24 cellular contexts compared by ENCODE assay signal in genomic region chr6:134622382-134623173, GRCh38.
A peak's percentile ranks its signal among the peaks of the same experiment; 100 is the strongest.
DNase-seq lines count a peak whose midpoint lies in the region; ATAC-seq and TF ChIP-seq lines count a peak whose summit lies in the region.
"Had no signal": no experiment of that assay in that cellular context is flagged by ENCODE, and none has a peak within 500 bp of the region (broad histone marks: within the 10 kb centered on the region; RNA-seq: fewer than 3 reads in every experiment).

No MANE protein-coding gene starts in this region.

- no peaks in the 10 kb centered on the region for H3F3A ChIP-seq in PC-9 (ENCODE audit: insufficient read depth, low read depth)

- no peak overlapping the region for H2BK5ac ChIP-seq in neuronal stem cell (ENCODE audit: low read length)

- no peaks in the 10 kb centered on the region for H3K9me2 ChIP-seq in PC-9 (ENCODE audit: insufficient read depth)

- H3K9me3 ChIP-seq in PC-9 (ENCODE audit: insufficient read depth, low read depth) (no peaks in the 10 kb centered on the region), neuronal stem cell (replicated peaks in 1 of 2; ENCODE audit: control insufficient read depth in 2 of 2, insufficient read depth in 1 of 2, low read depth in 1 of 2, low read length in 2 of 2) (no peaks in the 10 kb centered on the region)
- H3K9me3 ChIP-seq: ascending aorta, thoracic aorta, uterus had no signal

- no peaks in the 10 kb centered on the region for H4K20me1 ChIP-seq in PC-9 (ENCODE audit: insufficient read depth)

- peak; percentile 38 for DNase-seq in D341Med (ENCODE audit: low spot score)
- DNase-seq in PC-9, result no peak
- DNase-seq in caudate nucleus (lab: John Stamatoyannopoulos, UW), result no peak
- DNase-seq in neuronal stem cell (ENCODE audit: low spot score), result no peak
- no peak for DNase-seq in GM20000 (ENCODE audit: low spot score)
- DNase-seq in NCI-H2081 (lab: John Stamatoyannopoulos, UW), result no peak
- DNase-seq in activated naive CD4-positive, alpha-beta T cell treated with anti-CD3 and anti-CD28 coated beads, Interleukin-2, amount 50 U/mL, for 16 hours, result no peak
- DNase-seq: activated CD4-positive, alpha-beta T cell treated with anti-CD3 and anti-CD28 coated beads for 36 hours; activated effector memory CD4-positive, alpha-beta T cell treated with Interleukin-2 at 50 U/mL for 16 hours; activated naive CD8-positive, alpha-beta T cell treated with anti-CD3 and anti-CD28 coated beads, Interleukin-2, amount 10 ng/mL, durations not matched to agents 7 days and 5 days; activated T-cell treated with anti-CD3 and anti-CD28 coated beads for 4 hours; CD8-positive, alpha-beta memory T cell; cerebellar nuclear complex; NCI-H1105; NCI-H187 treated with DMSO at 0.1 percent for 48 hours; NCI-H345; NCI-H774; stimulated activated naive CD4-positive, alpha-beta T cell; T-helper 17 cell; uterus had no signal

- POLR2A ChIA-PET in PC-9 (lab: Charles Lee; ENCODE audit: unreplicated experiment), result interaction anchor here (0.7 kb wide), 1 partner anchor 366 kb away, joined by 5 read pairs; no protein-coding TSS in a partner anchor

- no peak overlapping the region for H2BK12ac ChIP-seq in neuronal stem cell (ENCODE audit: low read length)

- CTCF ChIA-PET in PC-9 (lab: Charles Lee), result no interaction called here

- H2AK5ac ChIP-seq in neuronal stem cell (ENCODE audit: low read depth, low read length), result no peak overlapping the region

- no peak overlapping the region for H3K27ac ChIP-seq in PC-9
- peak overlapping the region; percentile 5 for H3K27ac ChIP-seq in caudate nucleus (ENCODE audit: low read depth, low read length)
- H3K27ac ChIP-seq in neuronal stem cell (replicated peaks; ENCODE audit: low read length), result no peak overlapping the region
- H3K27ac ChIP-seq: ascending aorta, thoracic aorta, uterus had no signal

- no peaks in the 10 kb centered on the region for H3K79me2 ChIP-seq in PC-9 (ENCODE audit: low read depth)

- H3K4me1 ChIP-seq in PC-9 (replicated peaks; ENCODE audit: insufficient read depth), result peaks cover 11% of the 10 kb centered on the region
- peaks cover 2 to 4% of the 10 kb centered on the region in 2 donors for H3K4me1 ChIP-seq in neuronal stem cell (ENCODE audit: control insufficient read depth in 2 of 2, insufficient read depth in 1 of 2, low read depth in 1 of 2, low read length in 2 of 2)
- H3K4me1 ChIP-seq: ascending aorta, uterus had no signal

- H3K4ac ChIP-seq in neuronal stem cell (ENCODE audit: low read length), result no peak overlapping the region

- no peaks in the 10 kb centered on the region for H3K27me3 ChIP-seq in PC-9 (ENCODE audit: insufficient read depth, low read depth)
- peaks cover 0 to 3% (median 0%) of the 10 kb centered on the region in 3 experiments for H3K27me3 ChIP-seq in neuronal stem cell (ENCODE audit: control insufficient read depth in 3 of 3, insufficient read depth in 3 of 3, low read depth in 1 of 3, low read length in 3 of 3)
- H3K27me3 ChIP-seq: ascending aorta, uterus had no signal

- H2AFZ ChIP-seq in PC-9 (no peak overlapping the region), neuronal stem cell (ENCODE audit: low read length) (peak overlapping the region; percentile 40)

- BruUV-seq in PC-9 (replicated peaks; lab: Mats Ljungman, UMichigan), result no TSS peak

- H3K79me1 ChIP-seq in neuronal stem cell (ENCODE audit: low read depth, low read length), result no peaks in the 10 kb centered on the region

- intact Hi-C loops in PC-9 (cut with micrococcal nuclease; ENCODE audit: unreplicated experiment), result no loop called here

- H3K4me3 ChIP-seq in PC-9 (no peak overlapping the region), neuronal stem cell (ENCODE audit: low read length in 2 of 2) (no peak overlapping the region)
- H3K4me3 ChIP-seq: ascending aorta, thoracic aorta, uterus had no signal

- no peak overlapping the region for H3K18ac ChIP-seq in neuronal stem cell (ENCODE audit: low read length)

- H2BK15ac ChIP-seq in neuronal stem cell (ENCODE audit: low read length), result no peak overlapping the region

- H2BK120ac ChIP-seq in neuronal stem cell (ENCODE audit: low read depth, low read length), result no peak overlapping the region

- H3K23ac ChIP-seq in neuronal stem cell (ENCODE audit: low read depth, low read length, poor library complexity), result no peak overlapping the region

- WGBS in neuronal stem cell (ENCODE audit: extremely low coverage in 2 of 2, insufficient read length in 2 of 2, insufficient replicate concordance in 1 of 2), 2 donors, result no CpG with 5 or more reads among the region's 4 CpGs

- H3K14ac ChIP-seq in neuronal stem cell (ENCODE audit: low read length), result no peak overlapping the region

- H3K36me3 ChIP-seq in PC-9 (ENCODE audit: low read depth), result no peaks in the 10 kb centered on the region
- no peaks in the 10 kb centered on the region for H3K36me3 ChIP-seq in neuronal stem cell (replicated peaks in 1 of 2; ENCODE audit: control insufficient read depth in 2 of 2, insufficient read depth in 2 of 2, low read length in 2 of 2)
- H3K36me3 ChIP-seq: ascending aorta, thoracic aorta, uterus had no signal

- TF ChIP-seq CTCF in PC-9 (conservative IDR thresholded peaks at IDR 0.05) (no peak), GM20000 (IDR thresholded peaks at IDR 0.05; ENCODE audit: extremely low read depth, missing control alignments) (no peak)

- H4K91ac ChIP-seq in neuronal stem cell (ENCODE audit: low read depth, low read length, poor library complexity), result no peak overlapping the region

- H3K9ac ChIP-seq in neuronal stem cell (ENCODE audit: low read depth, low read length, poor library complexity), result no peak overlapping the region

- H4K8ac ChIP-seq in neuronal stem cell (ENCODE audit: low read depth, low read length), result no peak overlapping the region

- H3K4me2 ChIP-seq in PC-9 (peak overlapping the region; percentile 10), neuronal stem cell (ENCODE audit: insufficient read depth, low read length, poor library complexity, severe bottlenecking) (no peak overlapping the region)

- no peak for ATAC-seq in HG03521 (IDR thresholded peaks at IDR 0.05; ENCODE audit: unreplicated experiment)
- ATAC-seq: sciatic nerve, T-helper 17 cell had no signal
